8 cellular contexts compared by ENCODE assay signal in genomic region chr14:74712499-74713394, GRCh38. TPM values are rescaled to one million over a fixed set of nuclear protein-coding genes. Genes with fewer than 3 reads are reported as not detected.
DNase-seq lines count a peak whose midpoint lies in the region; ATAC-seq and TF ChIP-seq lines count a peak whose summit lies in the region.

AREL1 (minus strand) TSS chr14:74713080; CDS start chr14:74685615, 27,465 bp downstream.
FCF1 (plus strand) TSS chr14:74713144; CDS start chr14:74713198, 54 bp downstream.

- peak within 1 kb of the TSS; percentile 97 for H3K4me3 ChIP-seq in brain microvascular endothelial cell (ENCODE audit: low read depth, low read length)
- H3K4me3 ChIP-seq in spleen = peak within 1 kb of the TSS; percentile 70 to 92 (median 77)

- in situ Hi-C loops in brain microvascular endothelial cell (cut with HindIII; ENCODE audit: low pct_ligation_motif_present, low sequenced_read_pairs) = no loop called here

- DNase-seq in SW480 (ENCODE audit: low spot score) = peak; percentile 91
- peak; percentile 87 for DNase-seq in brain microvascular endothelial cell
- DNase-seq in iPS-NIHi11 (ENCODE audit: low spot score) = peak; percentile 98
- DNase-seq in spleen = peak; percentile 90
- DNase-seq in AML-193 (lab: John Stamatoyannopoulos, UW) = no peak
- no peak for DNase-seq in DMS153 (lab: John Stamatoyannopoulos, UW)

- 0 to 1% (median 1%) methylated on average over 30 to 31 of the region's 31 CpGs for WGBS in spleen, 5 donors

- peak in 2 of 3 donors; percentile 46 to 72 for TF ChIP-seq POLR2A in spleen (IDR thresholded peaks at IDR 0.05)

- no peaks in the 10 kb centered on the region for H3K9me3 ChIP-seq in spleen

- intact Hi-C loops in spleen (cut with DNase I; ENCODE audit: low total_unique reads) = no loop called here

- peak; percentile 96 for ATAC-seq in GM18511 (IDR thresholded peaks at IDR 0.05; ENCODE audit: unreplicated experiment)
- ATAC-seq in HG02981 (IDR thresholded peaks at IDR 0.05; ENCODE audit: unreplicated experiment) = peak; percentile 96

- no peak for TF ChIP-seq CTCF in brain microvascular endothelial cell (IDR thresholded peaks at IDR 0.05; ENCODE audit: low read depth, low read length, missing control alignments)
- peak in 1 of 11 experiments; percentile 7 for TF ChIP-seq CTCF in spleen (IDR thresholded peaks at IDR 0.05 in 8 of 11, conservative IDR thresholded peaks at IDR 0.05 in 3 of 11)

- H3K4me1 ChIP-seq in spleen = peaks cover 23 to 76% (median 47%) of the 10 kb centered on the region in 6 donors

- peaks cover 8% of the 10 kb centered on the region for H3K36me3 ChIP-seq in brain microvascular endothelial cell (replicated peaks)
- peaks cover 3 to 36% (median 24%) of the 10 kb centered on the region in 6 donors for H3K36me3 ChIP-seq in spleen

- no peaks in the 10 kb centered on the region for H3K27me3 ChIP-seq in brain microvascular endothelial cell (replicated peaks)
- H3K27me3 ChIP-seq in spleen (replicated peaks in 1 of 7) = no peaks in the 10 kb centered on the region

- H3K27ac ChIP-seq in brain microvascular endothelial cell (peak within 1 kb of the TSS; percentile 71), spleen (peak within 1 kb of the TSS; percentile 75 to 95 (median 88))

RNA-seq across cellular contexts. Expression of gene AREL1, which starts in this region (rescaled TPM):
- total RNA-seq in spleen = 10 to 100 TPM; 27.3 to 54.7 (median 41.7) TPM
- polyA plus RNA-seq in spleen = 1 to 10 TPM; 5.9 to 9.8 (median 8.2) TPM

RNA-seq across cellular contexts. Expression of gene FCF1, which starts in this region (rescaled TPM):
- total RNA-seq in spleen = 10 to 100 TPM; 25.5 to 42.2 (median 37.5) TPM
- polyA plus RNA-seq in spleen = 10 to 100 TPM in 2 of 3 donors, 1 to 10 TPM in 1; 6.9 to 16.7 (median 11.8) TPM

Comparison
In these comparisons a context has a peak if more than half of its experiments do, and no peak if none do; other contexts are left out.
1. DNase-seq: peak in SW480 (single experiment), brain microvascular endothelial cell (single experiment), iPS-NIHi11 (single experiment) and spleen (single experiment); none in AML-193 (0 of 2) and DMS153 (single experiment).